8 cellular contexts compared by ENCODE assay signal in the genomic region with DNA sequence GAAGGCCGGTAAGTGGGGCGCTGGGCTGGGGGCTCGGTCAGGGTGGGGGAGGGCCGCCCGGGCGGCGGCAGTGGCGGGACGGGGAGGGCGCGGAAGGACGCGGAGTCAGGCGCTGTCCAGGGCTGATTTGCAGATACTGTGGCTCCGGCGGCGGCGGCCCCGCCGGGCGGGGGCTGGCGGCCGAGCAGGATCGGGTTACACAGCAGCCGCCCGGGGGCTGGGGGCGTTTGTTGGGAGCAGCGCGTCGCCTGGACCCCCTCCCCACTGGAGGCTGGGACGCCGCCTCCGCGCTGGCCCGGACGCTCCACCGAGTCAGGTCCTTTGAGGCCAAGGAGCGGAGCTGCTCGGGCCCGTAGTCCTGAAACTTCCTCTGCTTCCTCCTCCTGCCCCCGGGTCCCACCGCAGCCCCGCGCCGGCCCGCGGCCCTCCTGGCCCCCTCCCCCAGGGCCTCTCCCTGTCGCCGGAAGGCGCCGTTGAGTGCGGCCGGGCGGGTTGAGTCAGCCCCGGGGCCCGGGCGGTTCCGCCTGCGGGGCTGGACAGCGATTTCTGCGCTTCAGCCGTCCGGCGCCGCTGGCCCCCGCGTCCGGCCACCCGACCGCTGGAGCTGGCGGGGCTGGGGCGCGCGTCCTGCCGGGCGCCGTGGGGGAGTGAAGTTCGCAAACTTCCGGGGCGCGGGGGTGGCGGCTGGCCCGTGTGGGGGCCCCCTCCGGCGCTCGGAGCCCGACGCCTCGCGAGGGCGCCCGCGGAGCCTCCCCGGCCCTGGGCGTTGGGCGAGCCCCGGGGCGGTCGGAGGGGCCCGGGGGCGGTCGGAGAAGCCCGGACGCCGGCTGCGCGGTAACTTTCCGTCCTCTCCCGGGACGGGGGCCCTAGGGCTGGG. TPM values are rescaled to one million over a fixed set of nuclear protein-coding genes. Genes with fewer than 3 reads are reported as not detected.
A peak's percentile ranks its signal among the peaks of the same experiment; 100 is the strongest.
DNase-seq lines count a peak whose midpoint lies in the region; ATAC-seq and TF ChIP-seq lines count a peak whose summit lies in the region.

No MANE protein-coding gene starts in this region.

- peak overlapping the region; percentile 99 for H3K18ac ChIP-seq in trophoblast cell (ENCODE audit: low read length)

- H3K9me3 Mint-ChIP-seq in activated naive CD4-positive, alpha-beta T cell treated with anti-CD3 and anti-CD28 coated beads, Interleukin-2, amount 50 U/mL, for 72 hours, result no peaks in the 10 kb centered on the region

- no CpG with 5 or more reads among the region's 110 CpGs for WGBS in trophoblast cell (ENCODE audit: extremely low coverage, insufficient coverage, insufficient read length)
- 1% methylated on average over 70 of the region's 110 CpGs; no CpG with 5 or more reads in 1 of the 2 donors for WGBS in transverse colon (ENCODE audit: low coverage in 1 of 2), 2 donors

- no peak for TF ChIP-seq CTCF in transverse colon (IDR thresholded peaks at IDR 0.05)

- peak overlapping the region; percentile 96 for H4K91ac ChIP-seq in trophoblast cell (ENCODE audit: low read depth, low read length)

- TF ChIP-seq EP300 in transverse colon (IDR thresholded peaks at IDR 0.05; ENCODE audit: low read depth), result no peak

- H3K4ac ChIP-seq in trophoblast cell (ENCODE audit: low read depth, low read length), result peak overlapping the region; percentile 98

- in situ Hi-C loops in transverse colon (cut with MboI; ENCODE audit: low pct_ligation_motif_present in 1 of 4, low pct_unique_long_range_greater_than_20kb in 1 of 4, low sequenced_read_pairs in 3 of 4), result no loop called here

- peak overlapping the region; percentile 97 for H3K4me3 ChIP-seq in SJSA1
- H3K4me3 ChIP-seq in trophoblast cell (ENCODE audit: low read depth, low read length), result peak overlapping the region; percentile 85
- peak overlapping the region; percentile 78 to 99 (median 93) for H3K4me3 ChIP-seq in transverse colon

- H2BK5ac ChIP-seq in trophoblast cell (ENCODE audit: low read depth, low read length, poor library complexity), result peak overlapping the region; percentile 99

- H3K9ac ChIP-seq in trophoblast cell (ENCODE audit: low read length), result peak overlapping the region; percentile 86

- H3K36me3 ChIP-seq in SJSA1, result peaks cover 34% of the 10 kb centered on the region
- peaks cover 3 to 6% of the 10 kb centered on the region in 2 experiments for H3K36me3 ChIP-seq in trophoblast cell (ENCODE audit: control insufficient read depth in 1 of 2, insufficient read depth in 2 of 2, low read length in 2 of 2)
- no peaks in the 10 kb centered on the region for H3K36me3 ChIP-seq in transverse colon

- intact Hi-C loops in head of caudate nucleus (cut with DNase I), result loop anchor here (5.0 kb wide), 2 partner anchors 69 to 471 kb away; a partner anchor contains a TSS
- intact Hi-C loops in transverse colon (cut with DNase I; ENCODE audit: low total_unique reads), result loop anchor here (5.0 kb wide), 1 partner anchor 69 kb away; a partner anchor contains a TSS

- peak overlapping the region; percentile 79 for H4K12ac ChIP-seq in trophoblast cell (ENCODE audit: low read depth, low read length)

- peaks cover 16% of the 10 kb centered on the region for H3K79me2 ChIP-seq in trophoblast cell (ENCODE audit: control insufficient read depth, insufficient read depth, low read length, poor library complexity)

- peaks cover 19 to 27% of the 10 kb centered on the region in 2 donors for H3K36me3 Mint-ChIP-seq in activated naive CD4-positive, alpha-beta T cell treated with anti-CD3 and anti-CD28 coated beads, Interleukin-2, amount 50 U/mL, for 72 hours

- H3K23ac ChIP-seq in trophoblast cell (ENCODE audit: low read length), result no peak overlapping the region

- peak overlapping the region; percentile 91 for H4K8ac ChIP-seq in trophoblast cell (ENCODE audit: low read depth, low read length)

- peak overlapping the region; percentile 98 for H2BK120ac ChIP-seq in trophoblast cell (ENCODE audit: insufficient read depth, low read length, poor library complexity)

- H3K27ac Mint-ChIP-seq in activated naive CD4-positive, alpha-beta T cell treated with anti-CD3 and anti-CD28 coated beads, Interleukin-2, amount 50 U/mL, for 72 hours, result peak overlapping the region; percentile 96 to 97

- DNase-seq in AG08395 (ENCODE audit: low spot score) (peak; percentile 81), SJSA1 (ENCODE audit: low read depth in 1 of 2, low spot score in 2 of 2) (peak; percentile 70), head of caudate nucleus (peak in 39 of 42 donors; percentile 11 to 83 (median 52)), trophoblast cell (peak; percentile 62 to 77), transverse colon (peak; percentile 70)
- peak; percentile 71 to 87 for DNase-seq in activated naive CD4-positive, alpha-beta T cell treated with anti-CD3 and anti-CD28 coated beads, Interleukin-2, amount 50 U/mL, for 72 hours (ENCODE audit: low spot score in 2 of 2)

- H3K79me1 ChIP-seq in trophoblast cell (ENCODE audit: low read length), result peaks cover 15% of the 10 kb centered on the region

- peak overlapping the region; percentile 58 for H3K4me2 ChIP-seq in trophoblast cell (ENCODE audit: low read length)

- peak overlapping the region; percentile 23 for H2AFZ ChIP-seq in trophoblast cell (ENCODE audit: insufficient read depth, low read length, poor library complexity)

- peak overlapping the region; percentile 73 for H3K27ac ChIP-seq in SJSA1
- H3K27ac ChIP-seq in trophoblast cell (ENCODE audit: low read depth, low read length), result peak overlapping the region; percentile 99
- H3K27ac ChIP-seq in transverse colon, result peak overlapping the region; percentile 92 to 98 (median 97)

- H3K27me3 ChIP-seq in SJSA1 (replicated peaks) (no peaks in the 10 kb centered on the region), trophoblast cell (ENCODE audit: insufficient read depth, low read length) (no peaks in the 10 kb centered on the region), transverse colon (no peaks in the 10 kb centered on the region)

- peak overlapping the region; percentile 87 for H2AK5ac ChIP-seq in trophoblast cell (ENCODE audit: low read length)

- peaks cover 19% of the 10 kb centered on the region for H3K4me1 ChIP-seq in SJSA1 (replicated peaks)
- peaks cover 7 to 9% of the 10 kb centered on the region in 2 experiments for H3K4me1 ChIP-seq in trophoblast cell (ENCODE audit: control insufficient read depth in 1 of 2, insufficient read depth in 2 of 2, low read length in 2 of 2)
- H3K4me1 ChIP-seq in transverse colon, result peaks cover 17 to 46% (median 24%) of the 10 kb centered on the region in 4 donors

- peak overlapping the region; percentile 97 for H3K14ac ChIP-seq in trophoblast cell (ENCODE audit: low read length)

- H2BK12ac ChIP-seq in trophoblast cell (ENCODE audit: low read length), result peak overlapping the region; percentile 27

- no peaks in the 10 kb centered on the region for H3K9me3 ChIP-seq in SJSA1 (replicated peaks)
- no peaks in the 10 kb centered on the region for H3K9me3 ChIP-seq in trophoblast cell (ENCODE audit: insufficient read depth, low read depth, low read length)
- H3K9me3 ChIP-seq in transverse colon, result no peaks in the 10 kb centered on the region

- peak; percentile 42 for TF ChIP-seq POLR2A in GM19099 (IDR thresholded peaks at IDR 0.05; ENCODE audit: extremely low read depth, insufficient read length, low read depth)
- TF ChIP-seq POLR2A in transverse colon (IDR thresholded peaks at IDR 0.05), result peak; percentile 5

- ATAC-seq in HG03342 (IDR thresholded peaks at IDR 0.05; ENCODE audit: unreplicated experiment), result peak; percentile 53
- ATAC-seq in activated naive CD4-positive, alpha-beta T cell treated with anti-CD3 and anti-CD28 coated beads, Interleukin-2, amount 50 U/mL, for 72 hours, result peak; percentile 67 to 82

RNA-seq across cellular contexts. Expression of a gene that starts 0.7 kb away (rescaled TPM):
- total RNA-seq in SJSA1 (2014; rRNA removed; shearing (Covaris generic)), result 28.9 and 41.8 TPM in 2 replicates
- total RNA-seq in activated naive CD4-positive, alpha-beta T cell treated with anti-CD3 and anti-CD28 coated beads, Interleukin-2, amount 50 U/mL, for 72 hours, result 10 to 100 TPM; 39.3 to 43.5 TPM
- 33.4 and 34.4 TPM in 2 replicates for polyA plus RNA-seq in trophoblast cell (2013)
- 10 to 100 TPM; 18.7 to 47.8 (median 27.1) TPM for total RNA-seq in transverse colon

Comparison
In these comparisons a context has a peak if more than half of its experiments do, and no peak if none do; other contexts are left out.
1. Peak in every context shown above with its lines: DNase-seq, ATAC-seq, H3K4me3 ChIP-seq and H3K27ac ChIP-seq.